ENCODE assay signal across 1 cellular context in the genomic region with DNA sequence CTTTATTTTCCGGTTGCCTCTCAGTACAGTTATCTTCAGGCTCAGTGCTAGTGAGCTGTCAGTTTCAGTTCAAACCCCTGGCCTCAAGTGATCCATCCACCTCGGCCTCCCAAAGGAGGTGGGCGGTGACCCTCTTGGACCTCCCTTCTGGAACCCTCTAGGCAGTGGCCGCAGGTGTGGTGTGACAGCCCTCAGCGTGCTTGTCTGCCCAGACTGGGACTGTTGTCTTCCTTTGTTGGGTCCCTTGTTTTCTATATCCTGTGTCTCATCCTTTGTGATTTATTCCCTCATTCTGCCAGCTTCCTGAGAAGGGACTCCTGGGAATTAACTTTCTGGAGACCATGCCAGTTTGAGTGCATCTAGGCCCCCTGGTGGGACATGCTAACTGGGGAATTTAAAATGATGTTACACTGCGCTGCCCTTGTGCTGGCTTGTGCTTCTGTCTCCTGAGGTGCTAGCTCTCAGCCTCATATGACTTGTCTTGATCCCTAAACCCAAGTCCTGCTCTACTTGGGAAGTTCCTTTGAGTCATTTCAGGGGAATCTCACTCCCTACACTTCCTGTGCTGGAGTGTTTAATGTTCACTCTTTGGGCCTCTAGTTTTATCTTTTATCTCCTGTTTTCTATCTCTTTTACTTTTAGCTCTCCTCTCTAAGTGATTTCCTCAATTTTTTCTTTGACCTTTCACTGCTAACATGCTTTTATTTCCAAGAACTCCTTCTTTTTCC.
A peak's percentile ranks its signal among the peaks of the same experiment; 100 is the strongest.
TF ChIP-seq lines count a peak whose summit lies in the region.

No MANE protein-coding gene starts in this region.

TF ChIP-seq in K562, 482 proteins besides CTCF, POLR2A, EP300 and RAD21 (continued from another document and continues in another):
- TF ChIP-seq TEAD1 (CRISPR knock-in tag; IDR thresholded peaks at IDR 0.05) (peak in 1 of 2 experiments; percentile 59; a peak in 1 of 4 replicates), FOXP1 (CRISPR knock-in tag; IDR thresholded peaks at IDR 0.05) (no peak), RBBP5 (IDR thresholded peaks at IDR 0.05; ENCODE audit: borderline replicate concordance, insufficient read depth, low read length, poor library complexity, severe bottlenecking) (peak; percentile 75), DNMT1 (IDR thresholded peaks at IDR 0.05) (no peak), HDAC8 (tag; IDR thresholded peaks at IDR 0.05) (no peak; the same call in 1 of the 2 replicates), CBFA2T3 (IDR thresholded peaks at IDR 0.05) (no peak), TCF7L2 (IDR thresholded peaks at IDR 0.05; ENCODE audit: low read depth, low read length) (no peak), HSF4 (CRISPR knock-in tag; IDR thresholded peaks at IDR 0.05; ENCODE audit: borderline replicate concordance) (no peak), BACH1 (tag; IDR thresholded peaks at IDR 0.05) (no peak), RNF2 (IDR thresholded peaks at IDR 0.05) (no peak), PHF21A (IDR thresholded peaks at IDR 0.05; ENCODE audit: borderline replicate concordance, low read depth) (no peak), TSC22D4 (tag; IDR thresholded peaks at IDR 0.05) (no peak), RBM34 (IDR thresholded peaks at IDR 0.05; ENCODE audit: borderline replicate concordance, insufficient read depth, low read length) (no peak), MEF2D (tag; conservative IDR thresholded peaks at IDR 0.05; ENCODE audit: low read depth) (peak; percentile 53; the same call in 1 of the 2 replicates), MTA1 (IDR thresholded peaks at IDR 0.05; ENCODE audit: borderline replicate concordance) (no peak), KAT8 (IDR thresholded peaks at IDR 0.05; ENCODE audit: low read depth) (no peak), MCM5 (IDR thresholded peaks at IDR 0.05; ENCODE audit: low read depth) (no peak), MYNN (IDR thresholded peaks at IDR 0.05) (no peak), MYNN (CRISPR knock-in tag; IDR thresholded peaks at IDR 0.05) (no peak), ZBTB1 (CRISPR knock-in tag; IDR thresholded peaks at IDR 0.05; ENCODE audit: borderline replicate concordance, low read depth) (no peak), ZNF41 (CRISPR knock-in tag; conservative IDR thresholded peaks at IDR 0.05) (peak; percentile 46; the same call in 1 of the 2 replicates), KLF1 (tag; IDR thresholded peaks at IDR 0.05) (0 out of 2 replicates have a peak, but pooled peaks have one; percentile 32), DIDO1 (tag; IDR thresholded peaks at IDR 0.05; ENCODE audit: low read depth) (no peak), ZFPM2 (CRISPR knock-in tag; IDR thresholded peaks at IDR 0.05) (peak; percentile 78; the same call in 1 of the 2 replicates), LARP7 (IDR thresholded peaks at IDR 0.05) (no peak), ERF (CRISPR knock-in tag; IDR thresholded peaks at IDR 0.05) (0 out of 2 replicates have a peak, but pooled peaks have one; percentile 44)
- TF ChIP-seq, protein P1, sequence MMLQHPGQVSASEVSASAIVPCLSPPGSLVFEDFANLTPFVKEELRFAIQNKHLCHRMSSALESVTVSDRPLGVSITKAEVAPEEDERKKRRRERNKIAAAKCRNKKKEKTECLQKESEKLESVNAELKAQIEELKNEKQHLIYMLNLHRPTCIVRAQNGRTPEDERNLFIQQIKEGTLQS (IDR thresholded peaks at IDR 0.05): no peak
- TF ChIP-seq, protein P1 (CRISPR knock-in tag; conservative IDR thresholded peaks at IDR 0.05): no peak
- TF ChIP-seq, protein P2, sequence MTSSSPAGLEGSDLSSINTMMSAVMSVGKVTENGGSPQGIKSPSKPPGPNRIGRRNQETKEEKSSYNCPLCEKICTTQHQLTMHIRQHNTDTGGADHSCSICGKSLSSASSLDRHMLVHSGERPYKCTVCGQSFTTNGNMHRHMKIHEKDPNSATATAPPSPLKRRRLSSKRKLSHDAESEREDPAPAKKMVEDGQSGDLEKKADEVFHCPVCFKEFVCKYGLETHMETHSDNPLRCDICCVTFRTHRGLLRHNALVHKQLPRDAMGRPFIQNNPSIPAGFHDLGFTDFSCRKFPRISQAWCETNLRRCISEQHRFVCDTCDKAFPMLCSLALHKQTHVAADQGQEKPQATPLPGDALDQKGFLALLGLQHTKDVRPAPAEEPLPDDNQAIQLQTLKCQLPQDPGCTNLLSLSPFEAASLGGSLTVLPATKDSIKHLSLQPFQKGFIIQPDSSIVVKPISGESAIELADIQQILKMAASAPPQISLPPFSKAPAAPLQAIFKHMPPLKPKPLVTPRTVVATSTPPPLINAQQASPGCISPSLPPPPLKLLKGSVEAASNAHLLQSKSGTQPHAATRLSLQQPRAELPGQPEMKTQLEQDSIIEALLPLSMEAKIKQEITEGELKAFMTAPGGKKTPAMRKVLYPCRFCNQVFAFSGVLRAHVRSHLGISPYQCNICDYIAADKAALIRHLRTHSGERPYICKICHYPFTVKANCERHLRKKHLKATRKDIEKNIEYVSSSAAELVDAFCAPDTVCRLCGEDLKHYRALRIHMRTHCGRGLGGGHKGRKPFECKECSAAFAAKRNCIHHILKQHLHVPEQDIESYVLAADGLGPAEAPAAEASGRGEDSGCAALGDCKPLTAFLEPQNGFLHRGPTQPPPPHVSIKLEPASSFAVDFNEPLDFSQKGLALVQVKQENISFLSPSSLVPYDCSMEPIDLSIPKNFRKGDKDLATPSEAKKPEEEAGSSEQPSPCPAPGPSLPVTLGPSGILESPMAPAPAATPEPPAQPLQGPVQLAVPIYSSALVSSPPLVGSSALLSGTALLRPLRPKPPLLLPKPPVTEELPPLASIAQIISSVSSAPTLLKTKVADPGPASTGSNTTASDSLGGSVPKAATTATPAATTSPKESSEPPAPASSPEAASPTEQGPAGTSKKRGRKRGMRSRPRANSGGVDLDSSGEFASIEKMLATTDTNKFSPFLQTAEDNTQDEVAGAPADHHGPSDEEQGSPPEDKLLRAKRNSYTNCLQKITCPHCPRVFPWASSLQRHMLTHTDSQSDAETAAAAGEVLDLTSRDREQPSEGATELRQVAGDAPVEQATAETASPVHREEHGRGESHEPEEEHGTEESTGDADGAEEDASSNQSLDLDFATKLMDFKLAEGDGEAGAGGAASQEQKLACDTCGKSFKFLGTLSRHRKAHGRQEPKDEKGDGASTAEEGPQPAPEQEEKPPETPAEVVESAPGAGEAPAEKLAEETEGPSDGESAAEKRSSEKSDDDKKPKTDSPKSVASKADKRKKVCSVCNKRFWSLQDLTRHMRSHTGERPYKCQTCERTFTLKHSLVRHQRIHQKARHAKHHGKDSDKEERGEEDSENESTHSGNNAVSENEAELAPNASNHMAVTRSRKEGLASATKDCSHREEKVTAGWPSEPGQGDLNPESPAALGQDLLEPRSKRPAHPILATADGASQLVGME (CRISPR knock-in tag; IDR thresholded peaks at IDR 0.05): 0 out of 2 replicates have a peak, but pooled peaks have one; percentile 16
- TF ChIP-seq, protein P3, sequence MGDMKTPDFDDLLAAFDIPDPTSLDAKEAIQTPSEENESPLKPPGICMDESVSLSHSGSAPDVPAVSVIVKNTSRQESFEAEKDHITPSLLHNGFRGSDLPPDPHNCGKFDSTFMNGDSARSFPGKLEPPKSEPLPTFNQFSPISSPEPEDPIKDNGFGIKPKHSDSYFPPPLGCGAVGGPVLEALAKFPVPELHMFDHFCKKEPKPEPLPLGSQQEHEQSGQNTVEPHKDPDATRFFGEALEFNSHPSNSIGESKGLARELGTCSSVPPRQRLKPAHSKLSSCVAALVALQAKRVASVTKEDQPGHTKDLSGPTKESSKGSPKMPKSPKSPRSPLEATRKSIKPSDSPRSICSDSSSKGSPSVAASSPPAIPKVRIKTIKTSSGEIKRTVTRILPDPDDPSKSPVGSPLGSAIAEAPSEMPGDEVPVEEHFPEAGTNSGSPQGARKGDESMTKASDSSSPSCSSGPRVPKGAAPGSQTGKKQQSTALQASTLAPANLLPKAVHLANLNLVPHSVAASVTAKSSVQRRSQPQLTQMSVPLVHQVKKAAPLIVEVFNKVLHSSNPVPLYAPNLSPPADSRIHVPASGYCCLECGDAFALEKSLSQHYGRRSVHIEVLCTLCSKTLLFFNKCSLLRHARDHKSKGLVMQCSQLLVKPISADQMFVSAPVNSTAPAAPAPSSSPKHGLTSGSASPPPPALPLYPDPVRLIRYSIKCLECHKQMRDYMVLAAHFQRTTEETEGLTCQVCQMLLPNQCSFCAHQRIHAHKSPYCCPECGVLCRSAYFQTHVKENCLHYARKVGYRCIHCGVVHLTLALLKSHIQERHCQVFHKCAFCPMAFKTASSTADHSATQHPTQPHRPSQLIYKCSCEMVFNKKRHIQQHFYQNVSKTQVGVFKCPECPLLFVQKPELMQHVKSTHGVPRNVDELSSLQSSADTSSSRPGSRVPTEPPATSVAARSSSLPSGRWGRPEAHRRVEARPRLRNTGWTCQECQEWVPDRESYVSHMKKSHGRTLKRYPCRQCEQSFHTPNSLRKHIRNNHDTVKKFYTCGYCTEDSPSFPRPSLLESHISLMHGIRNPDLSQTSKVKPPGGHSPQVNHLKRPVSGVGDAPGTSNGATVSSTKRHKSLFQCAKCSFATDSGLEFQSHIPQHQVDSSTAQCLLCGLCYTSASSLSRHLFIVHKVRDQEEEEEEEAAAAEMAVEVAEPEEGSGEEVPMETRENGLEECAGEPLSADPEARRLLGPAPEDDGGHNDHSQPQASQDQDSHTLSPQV (IDR thresholded peaks at IDR 0.05): no peak
- TF ChIP-seq, protein P4, sequence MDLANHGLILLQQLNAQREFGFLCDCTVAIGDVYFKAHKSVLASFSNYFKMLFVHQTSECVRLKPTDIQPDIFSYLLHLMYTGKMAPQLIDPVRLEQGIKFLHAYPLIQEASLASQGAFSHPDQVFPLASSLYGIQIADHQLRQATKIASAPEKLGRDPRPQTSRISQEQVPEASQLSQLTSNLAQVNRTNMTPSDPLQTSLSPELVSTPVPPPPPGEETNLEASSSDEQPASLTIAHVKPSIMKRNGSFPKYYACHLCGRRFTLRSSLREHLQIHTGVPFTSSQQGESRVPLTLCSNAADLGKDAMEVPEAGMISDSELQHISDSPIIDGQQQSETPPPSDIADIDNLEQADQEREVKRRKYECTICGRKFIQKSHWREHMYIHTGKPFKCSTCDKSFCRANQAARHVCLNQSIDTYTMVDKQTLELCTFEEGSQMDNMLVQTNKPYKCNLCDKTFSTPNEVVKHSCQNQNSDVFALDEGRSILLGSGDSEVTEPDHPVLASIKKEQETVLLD (IDR thresholded peaks at IDR 0.05): no peak
- TF ChIP-seq, protein P5, sequence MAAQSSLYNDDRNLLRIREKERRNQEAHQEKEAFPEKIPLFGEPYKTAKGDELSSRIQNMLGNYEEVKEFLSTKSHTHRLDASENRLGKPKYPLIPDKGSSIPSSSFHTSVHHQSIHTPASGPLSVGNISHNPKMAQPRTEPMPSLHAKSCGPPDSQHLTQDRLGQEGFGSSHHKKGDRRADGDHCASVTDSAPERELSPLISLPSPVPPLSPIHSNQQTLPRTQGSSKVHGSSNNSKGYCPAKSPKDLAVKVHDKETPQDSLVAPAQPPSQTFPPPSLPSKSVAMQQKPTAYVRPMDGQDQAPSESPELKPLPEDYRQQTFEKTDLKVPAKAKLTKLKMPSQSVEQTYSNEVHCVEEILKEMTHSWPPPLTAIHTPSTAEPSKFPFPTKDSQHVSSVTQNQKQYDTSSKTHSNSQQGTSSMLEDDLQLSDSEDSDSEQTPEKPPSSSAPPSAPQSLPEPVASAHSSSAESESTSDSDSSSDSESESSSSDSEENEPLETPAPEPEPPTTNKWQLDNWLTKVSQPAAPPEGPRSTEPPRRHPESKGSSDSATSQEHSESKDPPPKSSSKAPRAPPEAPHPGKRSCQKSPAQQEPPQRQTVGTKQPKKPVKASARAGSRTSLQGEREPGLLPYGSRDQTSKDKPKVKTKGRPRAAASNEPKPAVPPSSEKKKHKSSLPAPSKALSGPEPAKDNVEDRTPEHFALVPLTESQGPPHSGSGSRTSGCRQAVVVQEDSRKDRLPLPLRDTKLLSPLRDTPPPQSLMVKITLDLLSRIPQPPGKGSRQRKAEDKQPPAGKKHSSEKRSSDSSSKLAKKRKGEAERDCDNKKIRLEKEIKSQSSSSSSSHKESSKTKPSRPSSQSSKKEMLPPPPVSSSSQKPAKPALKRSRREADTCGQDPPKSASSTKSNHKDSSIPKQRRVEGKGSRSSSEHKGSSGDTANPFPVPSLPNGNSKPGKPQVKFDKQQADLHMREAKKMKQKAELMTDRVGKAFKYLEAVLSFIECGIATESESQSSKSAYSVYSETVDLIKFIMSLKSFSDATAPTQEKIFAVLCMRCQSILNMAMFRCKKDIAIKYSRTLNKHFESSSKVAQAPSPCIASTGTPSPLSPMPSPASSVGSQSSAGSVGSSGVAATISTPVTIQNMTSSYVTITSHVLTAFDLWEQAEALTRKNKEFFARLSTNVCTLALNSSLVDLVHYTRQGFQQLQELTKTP (IDR thresholded peaks at IDR 0.05; ENCODE audit: low read depth in 1 of 2, partially characterized antibody in 2 of 2): no peak
- TF ChIP-seq, protein P6, sequence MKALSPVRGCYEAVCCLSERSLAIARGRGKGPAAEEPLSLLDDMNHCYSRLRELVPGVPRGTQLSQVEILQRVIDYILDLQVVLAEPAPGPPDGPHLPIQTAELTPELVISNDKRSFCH (CRISPR knock-in tag; IDR thresholded peaks at IDR 0.05): no peak
- TF ChIP-seq, protein P6 (tag; IDR thresholded peaks at IDR 0.05): peak; percentile 80; the same call in 1 of the 2 replicates
- TF ChIP-seq, protein P7, sequence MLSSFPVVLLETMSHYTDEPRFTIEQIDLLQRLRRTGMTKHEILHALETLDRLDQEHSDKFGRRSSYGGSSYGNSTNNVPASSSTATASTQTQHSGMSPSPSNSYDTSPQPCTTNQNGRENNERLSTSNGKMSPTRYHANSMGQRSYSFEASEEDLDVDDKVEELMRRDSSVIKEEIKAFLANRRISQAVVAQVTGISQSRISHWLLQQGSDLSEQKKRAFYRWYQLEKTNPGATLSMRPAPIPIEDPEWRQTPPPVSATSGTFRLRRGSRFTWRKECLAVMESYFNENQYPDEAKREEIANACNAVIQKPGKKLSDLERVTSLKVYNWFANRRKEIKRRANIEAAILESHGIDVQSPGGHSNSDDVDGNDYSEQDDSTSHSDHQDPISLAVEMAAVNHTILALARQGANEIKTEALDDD (IDR thresholded peaks at IDR 0.05): no peak
- TF ChIP-seq, protein P8, sequence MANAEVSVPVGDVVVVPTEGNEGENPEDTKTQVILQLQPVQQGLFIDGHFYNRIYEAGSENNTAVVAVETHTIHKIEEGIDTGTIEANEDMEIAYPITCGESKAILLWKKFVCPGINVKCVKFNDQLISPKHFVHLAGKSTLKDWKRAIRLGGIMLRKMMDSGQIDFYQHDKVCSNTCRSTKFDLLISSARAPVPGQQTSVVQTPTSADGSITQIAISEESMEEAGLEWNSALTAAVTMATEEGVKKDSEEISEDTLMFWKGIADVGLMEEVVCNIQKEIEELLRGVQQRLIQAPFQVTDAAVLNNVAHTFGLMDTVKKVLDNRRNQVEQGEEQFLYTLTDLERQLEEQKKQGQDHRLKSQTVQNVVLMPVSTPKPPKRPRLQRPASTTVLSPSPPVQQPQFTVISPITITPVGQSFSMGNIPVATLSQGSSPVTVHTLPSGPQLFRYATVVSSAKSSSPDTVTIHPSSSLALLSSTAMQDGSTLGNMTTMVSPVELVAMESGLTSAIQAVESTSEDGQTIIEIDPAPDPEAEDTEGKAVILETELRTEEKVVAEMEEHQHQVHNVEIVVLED (CRISPR knock-in tag; IDR thresholded peaks at IDR 0.05): no peak
- TF ChIP-seq, protein P9, sequence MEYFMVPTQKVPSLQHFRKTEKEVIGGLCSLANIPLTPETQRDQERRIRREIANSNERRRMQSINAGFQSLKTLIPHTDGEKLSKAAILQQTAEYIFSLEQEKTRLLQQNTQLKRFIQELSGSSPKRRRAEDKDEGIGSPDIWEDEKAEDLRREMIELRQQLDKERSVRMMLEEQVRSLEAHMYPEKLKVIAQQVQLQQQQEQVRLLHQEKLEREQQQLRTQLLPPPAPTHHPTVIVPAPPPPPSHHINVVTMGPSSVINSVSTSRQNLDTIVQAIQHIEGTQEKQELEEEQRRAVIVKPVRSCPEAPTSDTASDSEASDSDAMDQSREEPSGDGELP (CRISPR knock-in tag; IDR thresholded peaks at IDR 0.05; ENCODE audit: borderline replicate concordance): no peak
